ENCODE assay signal across 9 cellular contexts in the genomic region with DNA sequence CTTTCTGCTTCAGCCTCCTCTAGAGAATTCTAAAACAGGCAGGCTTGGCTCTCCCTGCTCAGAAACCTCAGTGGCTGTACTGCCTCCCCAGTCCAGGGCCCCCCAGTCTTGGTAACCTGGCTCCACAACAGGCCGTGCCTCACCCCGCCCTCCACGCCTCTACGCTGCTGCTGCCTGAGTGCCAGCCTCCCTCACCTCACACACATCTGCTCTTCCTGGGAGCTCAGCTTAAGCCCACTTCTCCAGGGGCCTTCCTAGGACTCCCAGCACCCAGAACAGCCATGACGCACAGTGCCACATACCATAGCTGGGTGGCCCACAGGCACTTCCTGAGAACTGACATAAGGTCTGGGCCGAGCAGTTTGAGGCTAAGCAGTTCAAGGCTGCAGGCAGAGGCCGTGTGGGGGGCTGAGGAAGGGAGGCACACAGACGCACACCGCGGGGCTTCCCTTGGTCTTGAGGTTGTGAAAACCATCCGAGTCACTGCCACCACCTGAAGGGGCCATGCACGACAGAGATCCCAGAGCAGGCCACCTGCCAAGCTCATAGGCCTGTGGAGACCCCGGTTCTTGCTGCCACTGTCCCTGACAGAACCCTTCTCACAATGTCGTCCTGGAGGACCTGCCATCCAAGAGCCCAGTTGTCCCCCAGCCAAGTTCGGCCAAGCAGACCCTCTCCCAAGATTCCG. TPM values are rescaled to one million over a fixed set of nuclear protein-coding genes. Genes with fewer than 3 reads are reported as not detected.
A peak's percentile ranks its signal among the peaks of the same experiment; 100 is the strongest.
DNase-seq lines count a peak whose midpoint lies in the region; ATAC-seq, FAIRE-seq and TF ChIP-seq lines count a peak whose summit lies in the region.
"Had no signal": no experiment of that assay in that cellular context is flagged by ENCODE, and none has a peak within 500 bp of the region (broad histone marks: within the 10 kb centered on the region; RNA-seq: fewer than 3 reads in every experiment).

No MANE protein-coding gene starts in this region.

- no peak for FAIRE-seq in RCC 7860 (lab: Jason Lieb, UNC)

- TF ChIP-seq CTCF in gastroesophageal sphincter (IDR thresholded peaks at IDR 0.05) = no peak
- no peak for TF ChIP-seq CTCF in omental fat pad (IDR thresholded peaks at IDR 0.05)

- peak overlapping the region; percentile 55 to 86 (median 85) for H3K27ac ChIP-seq in gastroesophageal sphincter

- intact Hi-C loops in activated T-helper 1 cell treated with anti-CD3 and anti-CD28 coated beads, Interleukin-12 subunit alpha, Interleukin-12 subunit beta, Interleukin-2, Interleukin-4 antibody, amounts not matched to agents 30 ng/mL and 10 ng/mL and 1 ng/mL, durations not matched to agents 14 hours and 24 hours and 36 hours (cut with micrococcal nuclease) = loop anchor here (5.0 kb wide), 1 partner anchor 70 kb away; the partner anchor contains the start of gene RRBP1

- no peaks in the 10 kb centered on the region for H3K27me3 ChIP-seq in gastroesophageal sphincter

- H3K36me3 ChIP-seq in gastroesophageal sphincter = peaks cover 0 to 64% of the 10 kb centered on the region in 2 donors

- no peaks in the 10 kb centered on the region for H3K27me3 Mint-ChIP-seq in IgD-negative memory B cell
- H3K27me3 Mint-ChIP-seq in activated T-helper 1 cell treated with anti-CD3 and anti-CD28 coated beads, Interleukin-12 subunit alpha, Interleukin-12 subunit beta, Interleukin-2, Interleukin-4 antibody, amounts not matched to agents 30 ng/mL and 10 ng/mL and 1 ng/mL, durations not matched to agents 14 hours and 24 hours and 36 hours (ENCODE audit: insufficient read depth) = no peaks in the 10 kb centered on the region
- H3K27me3 Mint-ChIP-seq: naive B cell had no signal

- H3K4me1 ChIP-seq in gastroesophageal sphincter = peaks cover 6 to 100% (median 60%) of the 10 kb centered on the region in 3 donors

- H3K4me3 Mint-ChIP-seq in IgD-negative memory B cell = no peak overlapping the region
- H3K4me3 Mint-ChIP-seq in activated T-helper 1 cell treated with anti-CD3 and anti-CD28 coated beads, Interleukin-12 subunit alpha, Interleukin-12 subunit beta, Interleukin-2, Interleukin-4 antibody, amounts not matched to agents 30 ng/mL and 10 ng/mL and 1 ng/mL, durations not matched to agents 14 hours and 24 hours and 36 hours = peak overlapping the region; percentile 61

- peak overlapping the region in 2 of 3 donors; percentile 21 to 25 for H3K27ac Mint-ChIP-seq in IgD-negative memory B cell
- peak overlapping the region; percentile 97 for H3K27ac Mint-ChIP-seq in activated T-helper 1 cell treated with anti-CD3 and anti-CD28 coated beads, Interleukin-12 subunit alpha, Interleukin-12 subunit beta, Interleukin-2, Interleukin-4 antibody, amounts not matched to agents 30 ng/mL and 10 ng/mL and 1 ng/mL, durations not matched to agents 14 hours and 24 hours and 36 hours

- no peaks in the 10 kb centered on the region for H3K9me3 ChIP-seq in gastroesophageal sphincter

- WGBS in gastroesophageal sphincter (ENCODE audit: low coverage in 1 of 2), 2 donors = 33% methylated on average over 3 of the region's 16 CpGs; no CpG with 5 or more reads in 1 of the 2 donors

- peaks cover 3 to 7% (median 7%) of the 10 kb centered on the region in 3 donors for H3K4me1 Mint-ChIP-seq in IgD-negative memory B cell
- H3K4me1 Mint-ChIP-seq in activated T-helper 1 cell treated with anti-CD3 and anti-CD28 coated beads, Interleukin-12 subunit alpha, Interleukin-12 subunit beta, Interleukin-2, Interleukin-4 antibody, amounts not matched to agents 30 ng/mL and 10 ng/mL and 1 ng/mL, durations not matched to agents 14 hours and 24 hours and 36 hours (ENCODE audit: low read depth) = peaks cover 27% of the 10 kb centered on the region

- DNase-seq in activated T-helper 1 cell treated with anti-CD3 and anti-CD28 coated beads, Interleukin-12 subunit alpha, Interleukin-12 subunit beta, Interleukin-2, Interleukin-4 antibody, amounts not matched to agents 30 ng/mL and 10 ng/mL and 1 ng/mL, durations not matched to agents 14 hours and 24 hours and 36 hours (ENCODE audit: low spot score) = no peak
- DNase-seq in smooth muscle cell of the brain vasculature (ENCODE audit: low read depth, low spot score) (peak; percentile 28), omental fat pad (ENCODE audit: low spot score) (no peak), RCC 7860 (ENCODE audit: low spot score) (no peak), CD1c-positive myeloid dendritic cell (ENCODE audit: extremely low spot score) (no peak)
- DNase-seq: naive B cell had no signal

- peak in 1 of 2 donors; percentile 10 for TF ChIP-seq POLR2A in gastroesophageal sphincter (IDR thresholded peaks at IDR 0.05)

- H3K4me3 ChIP-seq in gastroesophageal sphincter = no peak overlapping the region

- peak; percentile 38 for ATAC-seq in gastroesophageal sphincter
- ATAC-seq in omental fat pad (ENCODE audit: low FRiP score) = no peak
- ATAC-seq in GM18858 (IDR thresholded peaks at IDR 0.05; ENCODE audit: unreplicated experiment) = no peak

- no peaks in the 10 kb centered on the region for H3K36me3 Mint-ChIP-seq in IgD-negative memory B cell
- peaks cover 7% of the 10 kb centered on the region for H3K36me3 Mint-ChIP-seq in activated T-helper 1 cell treated with anti-CD3 and anti-CD28 coated beads, Interleukin-12 subunit alpha, Interleukin-12 subunit beta, Interleukin-2, Interleukin-4 antibody, amounts not matched to agents 30 ng/mL and 10 ng/mL and 1 ng/mL, durations not matched to agents 14 hours and 24 hours and 36 hours (ENCODE audit: low read depth)
- H3K36me3 Mint-ChIP-seq: naive B cell had no signal

- no peak for TF ChIP-seq EP300 in gastroesophageal sphincter (IDR thresholded peaks at IDR 0.05)

- H3K9me3 Mint-ChIP-seq in IgD-negative memory B cell = no peaks in the 10 kb centered on the region
- H3K9me3 Mint-ChIP-seq in activated T-helper 1 cell treated with anti-CD3 and anti-CD28 coated beads, Interleukin-12 subunit alpha, Interleukin-12 subunit beta, Interleukin-2, Interleukin-4 antibody, amounts not matched to agents 30 ng/mL and 10 ng/mL and 1 ng/mL, durations not matched to agents 14 hours and 24 hours and 36 hours = no peaks in the 10 kb centered on the region
- H3K9me3 Mint-ChIP-seq: naive B cell had no signal

RNA-seq across cellular contexts. Expression of gene DSTN, which starts 42.6 kb away (rescaled TPM):
- polyA plus RNA-seq in IgD-negative memory B cell = 32.1 TPM
- total RNA-seq in activated T-helper 1 cell treated with anti-CD3 and anti-CD28 coated beads, Interleukin-12 subunit alpha, Interleukin-12 subunit beta, Interleukin-2, Interleukin-4 antibody, amounts not matched to agents 30 ng/mL and 10 ng/mL and 1 ng/mL, durations not matched to agents 14 hours and 24 hours and 36 hours = 58.2 and 58.8 TPM in 2 replicates
- total RNA-seq in gastroesophageal sphincter (1,000 to 10,000 TPM; 1,820 to 3,515 (median 2,996) TPM), omental fat pad (100 to 1,000 TPM; 147 to 228 (median 170) TPM)

Comparison
In these comparisons a context has a peak if more than half of its experiments do, and no peak if none do; other contexts are left out.
1. RNA of gene DSTN, which starts 42.6 kb away (total RNA-seq): 1,820 to 3,515 TPM in gastroesophageal sphincter; 147 to 228 TPM in omental fat pad and 58.2 to 58.8 TPM in activated T-helper 1 cell treated with anti-CD3 and anti-CD28 coated beads, Interleukin-12 subunit alpha, Interleukin-12 subunit beta, Interleukin-2, Interleukin-4 antibody, amounts not matched to agents 30 ng/mL and 10 ng/mL and 1 ng/mL, durations not matched to agents 14 hours and 24 hours and 36 hours; every median in the first group is over 4 times any median in the second.